25 cellular contexts compared by ENCODE assay signal in the genomic region with DNA sequence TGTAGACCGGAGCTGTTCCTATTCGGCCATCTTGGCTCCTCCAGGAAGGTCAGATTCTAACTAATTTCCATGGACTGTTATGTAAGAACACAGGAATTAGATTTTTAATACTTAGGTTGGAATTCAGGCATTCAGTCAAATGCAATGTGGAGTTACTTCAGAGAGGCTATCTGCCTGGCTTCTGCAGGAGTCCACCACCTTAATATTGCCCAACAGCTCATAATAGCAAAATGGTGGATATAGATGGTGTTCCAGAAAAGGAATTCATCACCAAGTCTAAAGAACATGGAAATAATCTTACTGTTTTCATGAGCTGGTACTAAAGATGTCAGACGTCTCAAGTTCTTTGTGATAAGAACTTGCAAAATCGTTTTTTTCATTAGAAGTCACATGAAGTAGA. TPM values are rescaled to one million over a fixed set of nuclear protein-coding genes. Genes with fewer than 3 reads are reported as not detected.
DNase-seq lines count a peak whose midpoint lies in the region; TF ChIP-seq lines count a peak whose summit lies in the region.
"Had no signal": no experiment of that assay in that cellular context is flagged by ENCODE, and none has a peak within 500 bp of the region (broad histone marks: within the 10 kb centered on the region; RNA-seq: fewer than 3 reads in every experiment).

No MANE protein-coding gene starts in this region.

- peak overlapping the region; percentile 24 for H3K4me3 ChIP-seq in NT2/D1 (ENCODE audit: insufficient read length, low read depth)
- H3K4me3 ChIP-seq in iPS-11a (ENCODE audit: low read depth, low read length): peak overlapping the region; percentile 14
- H3K4me3 ChIP-seq in neural progenitor cell: peak overlapping the region; percentile 54
- no peak overlapping the region for H3K4me3 ChIP-seq in uterus
- H3K4me3 ChIP-seq: gastroesophageal sphincter, left ventricle myocardium inferior, mucosa of descending colon, ovary, sigmoid colon, thoracic aorta had no signal

- H3K23me2 ChIP-seq in H9 (ENCODE audit: insufficient read length, low read depth, low read length, poor library complexity, severe bottlenecking): peaks cover 3% of the 10 kb centered on the region

- no peak overlapping the region; the same call in 1 of the 2 replicates for H3K14ac ChIP-seq in H9 (ENCODE audit: insufficient read depth, low read length)

- H3K79me1 ChIP-seq in H9 (ENCODE audit: insufficient read depth, low read depth, low read length, poor library complexity, severe bottlenecking): no peaks in the 10 kb centered on the region

- DNase-seq in H9: no peak
- no peak for DNase-seq in NT2/D1 (ENCODE audit: low read depth, low spot score)
- no peak for DNase-seq in neural progenitor cell (ENCODE audit: low spot score)
- no peak for DNase-seq in superior temporal gyrus (ENCODE audit: extremely low spot score)
- no peak for DNase-seq in amygdala (lab: John Stamatoyannopoulos, UW)
- DNase-seq in uterus: no peak
- no peak for DNase-seq in RKO (ENCODE audit: low spot score)
- DNase-seq: activated CD4-positive, CD25-positive, alpha-beta regulatory T cell treated with anti-CD3 and anti-CD28 coated beads, Interleukin-2, amount 50 U/mL, for 72 hours; activated CD8-positive, alpha-beta T cell treated with anti-CD3 and anti-CD28 coated beads, Interleukin-2, amount 10 ng/mL, durations not matched to agents 7 days and 5 days; activated naive CD4-positive, alpha-beta T cell treated with Interleukin-2 at 50 U/mL for 16 hours; activated T-cell treated with anti-CD3 and anti-CD28 coated beads, Interleukin-2, amount 50 U/mL, for 1 hour; DMS 273 treated with DMSO at 0.1 percent for 48 hours; GF-D8; left ventricle myocardium inferior; NCI-H1092; NCI-H2081; ovary; sigmoid colon had no signal

- no peaks in the 10 kb centered on the region for H3K79me2 ChIP-seq in H9 (ENCODE audit: insufficient read depth, low read length)
- peaks cover 21% of the 10 kb centered on the region for H3K79me2 ChIP-seq in neural progenitor cell (ENCODE audit: low read depth)

- H2BK20ac ChIP-seq in H9 (ENCODE audit: low read depth, low read length, poor library complexity, severe bottlenecking): no peak overlapping the region

- H3K27ac Mint-ChIP-seq in H9 (peak overlapping the region; percentile 36 to 96 (median 93); a peak in 5 of 7 replicates), neural progenitor cell (no peak overlapping the region)
- H3K27ac Mint-ChIP-seq: activated CD8-positive, alpha-beta T cell treated with anti-CD3 and anti-CD28 coated beads, Interleukin-2, amount 10 ng/mL, durations not matched to agents 7 days and 5 days; stimulated activated memory B cell treated with anti-CD40 and anti-IgM and Interleukin-4, amounts not matched to agents 10 μg/mL and 1 μg/mL and 100 μg/mL, for 72 hours had no signal

- peak overlapping the region; percentile 92 for H3K18ac ChIP-seq in H9 (ENCODE audit: insufficient read length, low read depth, low read length)

- peaks cover 22% of the 10 kb centered on the region for H3K36me3 ChIP-seq in NT2/D1 (ENCODE audit: insufficient read depth, insufficient read length, low read length)
- H3K36me3 ChIP-seq in neural progenitor cell: no peaks in the 10 kb centered on the region
- no peaks in the 10 kb centered on the region for H3K36me3 ChIP-seq in uterus
- H3K36me3 ChIP-seq: ovary, thoracic aorta had no signal

- peak overlapping the region; percentile 59 for H3K9ac ChIP-seq in H9 (ENCODE audit: extremely low read depth, insufficient read length, low read length)
- H3K9ac ChIP-seq in NT2/D1 (ENCODE audit: insufficient read length, low read depth): no peak overlapping the region
- H3K9ac ChIP-seq in neural progenitor cell: no peak overlapping the region

- H2BK15ac ChIP-seq in H9 (ENCODE audit: low read depth, low read length): no peak overlapping the region

- H4K91ac ChIP-seq in H9 (ENCODE audit: insufficient read length, low read depth, low read length): no peak overlapping the region

- H3K4me3 Mint-ChIP-seq in H9: peak overlapping the region; percentile 69 to 84
- H3K4me3 Mint-ChIP-seq in neural progenitor cell: no peak overlapping the region
- H3K4me3 Mint-ChIP-seq: activated CD8-positive, alpha-beta T cell treated with anti-CD3 and anti-CD28 coated beads, Interleukin-2, amount 10 ng/mL, durations not matched to agents 7 days and 5 days; stimulated activated memory B cell treated with anti-CD40 and anti-IgM and Interleukin-4, amounts not matched to agents 10 μg/mL and 1 μg/mL and 100 μg/mL, for 72 hours had no signal

- no peak overlapping the region for H2BK12ac ChIP-seq in H9 (ENCODE audit: insufficient read length, low read depth, low read length)

- H3K9me3 Mint-ChIP-seq in H9: no peaks in the 10 kb centered on the region
- H3K9me3 Mint-ChIP-seq in neural progenitor cell: peaks cover 3% of the 10 kb centered on the region
- H3K9me3 Mint-ChIP-seq: stimulated activated memory B cell treated with anti-CD40 and anti-IgM and Interleukin-4, amounts not matched to agents 10 μg/mL and 1 μg/mL and 100 μg/mL, for 72 hours had no signal

- H2AFZ ChIP-seq in H9 (ENCODE audit: low read length) (no peak overlapping the region), neural progenitor cell (replicated peaks) (peak overlapping the region; percentile 81)

- H4K20me1 ChIP-seq in H9 (ENCODE audit: control insufficient read depth, insufficient read depth, insufficient read length) (no peaks in the 10 kb centered on the region), neural progenitor cell (ENCODE audit: low read depth) (peaks cover 6% of the 10 kb centered on the region)

- H3K23ac ChIP-seq in H9 (ENCODE audit: insufficient read length, low read depth, low read length): no peak overlapping the region

- intact Hi-C loops in uterus (cut with DNase I; ENCODE audit: low total_unique reads): no loop called here

- no peak overlapping the region for H3T11ph ChIP-seq in H9 (ENCODE audit: low read length)

- H3K4me1 Mint-ChIP-seq in H9 (peaks cover 18 to 22% of the 10 kb centered on the region in 2 experiments), neural progenitor cell (peaks cover 6% of the 10 kb centered on the region)
- H3K4me1 Mint-ChIP-seq: stimulated activated memory B cell treated with anti-CD40 and anti-IgM and Interleukin-4, amounts not matched to agents 10 μg/mL and 1 μg/mL and 100 μg/mL, for 72 hours had no signal

- H2BK5ac ChIP-seq in H9 (ENCODE audit: insufficient read length, low read length): no peak overlapping the region

- no peak overlapping the region for H4K8ac ChIP-seq in H9 (replicated peaks; ENCODE audit: insufficient read length, low read depth, low read length)

- peak overlapping the region; percentile 83 for H2BK120ac ChIP-seq in H9 (ENCODE audit: low read depth, low read length, poor library complexity, severe bottlenecking)

- no peak for TF ChIP-seq POLR2A in uterus (IDR thresholded peaks at IDR 0.05)

- TF ChIP-seq CTCF in H9 (conservative IDR thresholded peaks at IDR 0.05) (no peak), neural progenitor cell (IDR thresholded peaks at IDR 0.05) (no peak), uterus (IDR thresholded peaks at IDR 0.05) (no peak)

- peaks cover 7% of the 10 kb centered on the region; the same call in 1 of the 2 replicates for H3K4me1 ChIP-seq in H9 (ENCODE audit: insufficient read depth, low read length)
- peaks cover 3% of the 10 kb centered on the region for H3K4me1 ChIP-seq in NT2/D1 (ENCODE audit: insufficient read depth, insufficient read length)
- peaks cover 14% of the 10 kb centered on the region for H3K4me1 ChIP-seq in neural progenitor cell
- H3K4me1 ChIP-seq in uterus: no peaks in the 10 kb centered on the region
- H3K4me1 ChIP-seq: gastroesophageal sphincter, left ventricle myocardium inferior, sigmoid colon had no signal

- H4K5ac ChIP-seq in H9 (ENCODE audit: insufficient read length, low read depth, low read length): peak overlapping the region; percentile 33

- no peak overlapping the region for H3K4ac ChIP-seq in H9 (ENCODE audit: low read depth, low read length)

- H3K4me2 ChIP-seq in H9 (ENCODE audit: insufficient read depth, insufficient read length, low read length) (peak overlapping the region; percentile 41), neural progenitor cell (peak overlapping the region; percentile 77)

- WGBS in H9 (ENCODE audit: extremely low coverage, insufficient read length, low lambda C conversion rate): no CpG with 5 or more reads among the region's 4 CpGs

- H3K36me3 Mint-ChIP-seq in H9 (ENCODE audit: insufficient read depth in 1 of 3, low read depth in 3 of 3) (peaks cover 8 to 34% (median 29%) of the 10 kb centered on the region in 3 experiments; a peak in 6 of 7 replicates), neural progenitor cell (peaks cover 8% of the 10 kb centered on the region)

- H3K56ac ChIP-seq in H9 (ENCODE audit: insufficient read length, low read depth, low read length): no peak overlapping the region

- H2AK5ac ChIP-seq in H9 (ENCODE audit: insufficient read length, low read length): no peak overlapping the region

- no peaks in the 10 kb centered on the region for H3K9me3 ChIP-seq in H9 (ENCODE audit: control insufficient read depth, low read depth, low read length)
- H3K9me3 ChIP-seq in NT2/D1 (ENCODE audit: insufficient read depth, low read length): peaks cover 5% of the 10 kb centered on the region; the same call in 1 of the 2 replicates
- no peaks in the 10 kb centered on the region for H3K9me3 ChIP-seq in neural progenitor cell (ENCODE audit: low read depth)
- H3K9me3 ChIP-seq in uterus: no peaks in the 10 kb centered on the region
- H3K9me3 ChIP-seq: gastroesophageal sphincter, left ventricle myocardium inferior, mucosa of descending colon, ovary, sigmoid colon, thoracic aorta had no signal

- H3F3A ChIP-seq in neural progenitor cell (ENCODE audit: low read depth): peaks cover 4% of the 10 kb centered on the region

- H3K27me3 Mint-ChIP-seq in H9 (ENCODE audit: low read depth): no peaks in the 10 kb centered on the region
- no peaks in the 10 kb centered on the region for H3K27me3 Mint-ChIP-seq in neural progenitor cell (ENCODE audit: insufficient read depth, low read depth)
- H3K27me3 Mint-ChIP-seq: stimulated activated memory B cell treated with anti-CD40 and anti-IgM and Interleukin-4, amounts not matched to agents 10 μg/mL and 1 μg/mL and 100 μg/mL, for 72 hours had no signal

- H3K27ac ChIP-seq in H9 (ENCODE audit: insufficient read length, low read depth, low read length): peak overlapping the region; percentile 4
- H3K27ac ChIP-seq in neural progenitor cell: no peak overlapping the region
- no peak overlapping the region for H3K27ac ChIP-seq in uterus
- H3K27ac ChIP-seq: gastroesophageal sphincter, left ventricle myocardium inferior, ovary, sigmoid colon, thoracic aorta had no signal

- H3K27me3 ChIP-seq in H9 (ENCODE audit: insufficient read depth, low read length) (no peaks in the 10 kb centered on the region), NT2/D1 (ENCODE audit: insufficient read depth, insufficient read length) (no peaks in the 10 kb centered on the region), neural progenitor cell (no peaks in the 10 kb centered on the region), uterus (no peaks in the 10 kb centered on the region)
- H3K27me3 ChIP-seq: gastroesophageal sphincter, ovary, sigmoid colon had no signal

RNA-seq across cellular contexts. Expression of a gene that starts 39.5 kb away (rescaled TPM):
- total RNA-seq in H9 (2021) (0.07 and 0.13 TPM in 2 replicates), neural progenitor cell (ENCODE audit: low replicate concordance) (0.19 TPM in 1 of 2 replicates, not detected in the other), uterus (under 1 TPM in 1 of 4 donors, not detected in 3; 0.27 TPM)
- total RNA-seq: activated CD8-positive, alpha-beta T cell treated with anti-CD3 and anti-CD28 coated beads, Interleukin-2, amount 10 ng/mL, durations not matched to agents 7 days and 5 days; dermis microvascular lymphatic vessel endothelial cell; mucosa of descending colon; NCI-H460; sigmoid colon had no signal

RNA-seq across cellular contexts. Expression of a gene that starts 48.1 kb away (rescaled TPM):
- total RNA-seq in H9 (2021) (234 and 239 TPM in 2 replicates), neural progenitor cell (ENCODE audit: low replicate concordance) (95.9 and 116 TPM in 2 replicates), uterus (10 to 100 TPM; 33.5 to 71.2 (median 58.1) TPM)

Comparison
In these comparisons a context has a peak if more than half of its experiments do, and no peak if none do; other contexts are left out.
1. H3K4me3 ChIP-seq: peak in NT2/D1 (single experiment), iPS-11a (single experiment) and neural progenitor cell (single experiment); none in uterus (0 of 2).